ENCODE assay signal across 1 cellular context in genomic region chr17:81245024-81245664, GRCh38.
A peak's percentile ranks its signal among the peaks of the same experiment; 100 is the strongest.
TF ChIP-seq lines count a peak whose summit lies in the region.

No MANE protein-coding gene starts in this region.

TF ChIP-seq in H1, 55 proteins besides CTCF, POLR2A, EP300 and RAD21:
- TF ChIP-seq POLR2AphosphoS5 (IDR thresholded peaks at IDR 0.05; ENCODE audit: low read depth, low read length) (peak; percentile 57; the same call in 1 of the 2 replicates), USF2 (IDR thresholded peaks at IDR 0.05; ENCODE audit: low read length) (no peak)
